In genomic region chr3:46276497-46277099, GRCh38 we compare ENCODE assay signal across 8 cellular contexts. TPM values are rescaled to one million over a fixed set of nuclear protein-coding genes. Genes with fewer than 3 reads are reported as not detected.
DNase-seq lines count a peak whose midpoint lies in the region; ATAC-seq lines count a peak whose summit lies in the region.

No MANE protein-coding gene starts in this region.

- no peaks in the 10 kb centered on the region for H3K36me3 ChIP-seq in NT2/D1 (ENCODE audit: insufficient read depth, insufficient read length, low read length)

- peak; percentile 73 for ATAC-seq in GM19455 (IDR thresholded peaks at IDR 0.05; ENCODE audit: unreplicated experiment)
- ATAC-seq in activated T-cell treated with anti-CD3 and anti-CD28 coated beads, Interleukin-2, amount 50 U/mL, for 4 hours: peak; percentile 73 to 83
- peak; percentile 87 for ATAC-seq in Right ventricle myocardium superior (ENCODE audit: poor library complexity)
- ATAC-seq in GM21737 (IDR thresholded peaks at IDR 0.05; ENCODE audit: unreplicated experiment): no peak
- no peak for ATAC-seq in HG03457 (IDR thresholded peaks at IDR 0.05; ENCODE audit: unreplicated experiment)

- H3K27me3 Mint-ChIP-seq in activated T-cell treated with anti-CD3 and anti-CD28 coated beads, Interleukin-2, amount 50 U/mL, for 4 hours (ENCODE audit: low read depth): peaks cover 4% of the 10 kb centered on the region

- DNase-seq in AG20443 (ENCODE audit: low spot score): peak; percentile 33
- peak; percentile 62 for DNase-seq in NT2/D1 (ENCODE audit: low read depth, low spot score)
- DNase-seq in activated T-cell treated with anti-CD3 and anti-CD28 coated beads, Interleukin-2, amount 50 U/mL, for 4 hours: peak; percentile 72
- DNase-seq in Right ventricle myocardium superior: peak; percentile 59
- peak; percentile 65 to 81 (median 73) for DNase-seq in stimulated activated CD4-positive, alpha-beta T cell treated with anti-CD3 and anti-CD28 coated beads, Interleukin-12 subunit alpha, Interleukin-12 subunit beta, amount 100 ng/mL, for 48 hours (ENCODE audit: low read depth in 2 of 3, low spot score in 1 of 3)

- H3K27me3 ChIP-seq in NT2/D1 (ENCODE audit: insufficient read depth, insufficient read length): no peaks in the 10 kb centered on the region

- no peak overlapping the region for H3K4me3 Mint-ChIP-seq in activated T-cell treated with anti-CD3 and anti-CD28 coated beads, Interleukin-2, amount 50 U/mL, for 4 hours

- peaks cover 22% of the 10 kb centered on the region for H3K9me3 ChIP-seq in NT2/D1 (ENCODE audit: insufficient read depth, low read length)

- H3K9me3 Mint-ChIP-seq in activated T-cell treated with anti-CD3 and anti-CD28 coated beads, Interleukin-2, amount 50 U/mL, for 4 hours: peaks cover 10% of the 10 kb centered on the region

- peaks cover 43% of the 10 kb centered on the region for H3K4me1 Mint-ChIP-seq in activated T-cell treated with anti-CD3 and anti-CD28 coated beads, Interleukin-2, amount 50 U/mL, for 4 hours (ENCODE audit: low read depth)

- no peaks in the 10 kb centered on the region for H3K4me1 ChIP-seq in NT2/D1 (ENCODE audit: insufficient read depth, insufficient read length)

- intact Hi-C loops in Right ventricle myocardium superior (cut with DNase I): loop anchor here (5.0 kb wide), 1 partner anchor 96 kb away; the partner anchor contains the start of gene CCR5

- H3K36me3 Mint-ChIP-seq in activated T-cell treated with anti-CD3 and anti-CD28 coated beads, Interleukin-2, amount 50 U/mL, for 4 hours (ENCODE audit: insufficient read depth): peaks cover 6% of the 10 kb centered on the region

- no peak overlapping the region for H3K4me3 ChIP-seq in NT2/D1 (ENCODE audit: insufficient read length, low read depth)

- H3K9ac ChIP-seq in NT2/D1 (ENCODE audit: insufficient read length, low read depth): no peak overlapping the region

RNA-seq across cellular contexts. Expression of gene CCR3, which starts 34.3 kb away (rescaled TPM):
- total RNA-seq in activated T-cell treated with anti-CD3 and anti-CD28 coated beads, Interleukin-2, amount 50 U/mL, for 4 hours: not detected
- total RNA-seq in Right ventricle myocardium superior: not detected

Comparison
In these comparisons a context has a peak if more than half of its experiments do, and no peak if none do; other contexts are left out.
1. ATAC-seq: peak in GM19455 (single experiment), activated T-cell treated with anti-CD3 and anti-CD28 coated beads, Interleukin-2, amount 50 U/mL, for 4 hours (2 of 2) and Right ventricle myocardium superior (single experiment); none in GM21737 (single experiment) and HG03457 (single experiment).
2. Peak in every context shown above with its lines, with median percentiles within 50 percentile points of each other: DNase-seq.